ENCODE assay signal across 14 cellular contexts in genomic region chr15:98412852-98413251, GRCh38.
DNase-seq lines count a peak whose midpoint lies in the region; ATAC-seq, FAIRE-seq and TF ChIP-seq lines count a peak whose summit lies in the region.
"Had no signal": no experiment of that assay in that cellular context is flagged by ENCODE, and none has a peak within 500 bp of the region (broad histone marks: within the 10 kb centered on the region; RNA-seq: fewer than 3 reads in every experiment).

No MANE protein-coding gene starts in this region.

- H3K9me3 ChIP-seq in RWPE2 (ENCODE audit: severe bottlenecking): no peaks in the 10 kb centered on the region
- H3K9me3 ChIP-seq: BLaER1, Caco-2 had no signal

- H3K4me3 ChIP-seq in RWPE2 (ENCODE audit: severe bottlenecking): no peak overlapping the region
- H3K4me3 ChIP-seq: BLaER1 had no signal

- no peaks in the 10 kb centered on the region for H3K27me3 ChIP-seq in RWPE2 (ENCODE audit: insufficient read depth, poor library complexity, severe bottlenecking)
- H3K27me3 ChIP-seq: BLaER1 had no signal

- DNase-seq in EH (ENCODE audit: low read depth) (peak; percentile 11), RWPE2 (ENCODE audit: low spot score) (no peak), glomerular visceral epithelial cell (ENCODE audit: extremely low spot score) (peak; percentile 59), urothelium cell line (ENCODE audit: low spot score) (peak; percentile 62), GM19238 (ENCODE audit: insufficient read length, low spot score) (no peak), NCI-H2029 (lab: John Stamatoyannopoulos, UW) (no peak), SHP77 (lab: John Stamatoyannopoulos, UW) (no peak)
- DNase-seq: AML-193; Caco-2; CD8-positive, alpha-beta memory T cell; GOT3; H9 had no signal

- TF ChIP-seq CTCF in RWPE2 (IDR thresholded peaks at IDR 0.05; ENCODE audit: poor library complexity, severe bottlenecking): no peak

- peak; percentile 85 for ATAC-seq in RWPE2 (ENCODE audit: low read depth)

- H3K36me3 ChIP-seq in RWPE2 (ENCODE audit: low read depth): no peaks in the 10 kb centered on the region
- H3K36me3 ChIP-seq: BLaER1 had no signal

- no peaks in the 10 kb centered on the region for H3K4me1 ChIP-seq in RWPE2 (ENCODE audit: insufficient read depth, poor library complexity, severe bottlenecking)
- H3K4me1 ChIP-seq: BLaER1, Caco-2 had no signal

- no peak for FAIRE-seq in urothelium cell line (lab: Jason Lieb, UNC)
- FAIRE-seq: GM12891 had no signal

- no peak overlapping the region for H3K27ac ChIP-seq in RWPE2 (ENCODE audit: poor library complexity, severe bottlenecking)
- H3K27ac ChIP-seq: BLaER1 had no signal

Comparison
In these comparisons a context has a peak if more than half of its experiments do, and no peak if none do; other contexts are left out.
1. DNase-seq: peak in EH (single experiment), glomerular visceral epithelial cell (single experiment) and urothelium cell line (single experiment); none in RWPE2 (single experiment), GM19238 (single experiment), NCI-H2029 (single experiment) and SHP77 (0 of 2).